ENCODE assay signal across 18 cellular contexts in the genomic region with DNA sequence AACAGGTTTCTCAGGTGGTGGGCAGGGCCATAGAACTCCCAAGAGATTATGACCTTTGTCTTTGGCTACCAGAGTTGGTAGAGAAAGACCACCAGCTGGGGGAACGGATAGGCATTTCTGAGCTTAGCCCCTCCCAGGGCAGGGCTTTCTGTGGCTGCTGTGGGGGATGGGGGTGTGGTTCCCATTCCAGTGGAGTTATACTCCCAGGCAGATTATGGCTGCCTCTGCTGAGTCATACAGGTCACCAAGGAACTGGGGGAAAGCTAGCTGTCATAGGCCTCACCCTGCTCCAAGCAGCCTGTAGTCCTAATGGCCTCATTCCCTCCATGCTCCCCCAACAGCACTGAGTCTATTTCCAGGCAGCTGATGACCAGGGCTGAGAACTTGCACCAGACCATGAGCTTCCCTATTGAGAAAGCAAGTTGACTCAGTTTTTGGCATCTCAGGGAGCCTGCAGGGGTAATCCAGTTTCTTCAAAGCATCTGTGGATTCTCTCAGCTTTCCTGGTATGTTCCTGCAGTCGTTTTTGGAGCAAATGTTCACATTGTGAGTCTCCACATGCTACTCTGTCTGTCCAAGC.
DNase-seq lines count a peak whose midpoint lies in the region; ATAC-seq and TF ChIP-seq lines count a peak whose summit lies in the region.
"Had no signal": no experiment of that assay in that cellular context is flagged by ENCODE, and none has a peak within 500 bp of the region (broad histone marks: within the 10 kb centered on the region; RNA-seq: fewer than 3 reads in every experiment).

No MANE protein-coding gene starts in this region.

- no peak overlapping the region for H3K9ac ChIP-seq in HCT116 (ENCODE audit: low read length)

- no peaks in the 10 kb centered on the region for H3K9me3 ChIP-seq in HCT116 (ENCODE audit: control insufficient read depth in 1 of 2, insufficient read depth in 1 of 2, low read depth in 1 of 2, low read length in 2 of 2)

- H3K27ac ChIP-seq in HCT116 (ENCODE audit: low read depth, low read length), result no peak overlapping the region
- H3K27ac ChIP-seq: gastroesophageal sphincter had no signal

- H4K20me1 ChIP-seq in HCT116 (ENCODE audit: insufficient read depth), result no peaks in the 10 kb centered on the region

- TF ChIP-seq POLR2A in HCT116 (IDR thresholded peaks at IDR 0.05; ENCODE audit: borderline replicate concordance, extremely low read depth, insufficient read depth, insufficient read length), result no peak

- TF ChIP-seq RAD21 in HCT116 (IDR thresholded peaks at IDR 0.05; ENCODE audit: low read depth), result no peak

- H3K27me3 ChIP-seq in HCT116 (ENCODE audit: insufficient read depth, low read length), result no peaks in the 10 kb centered on the region
- H3K27me3 ChIP-seq: gastroesophageal sphincter had no signal

- H2AFZ ChIP-seq in HCT116 (ENCODE audit: low read depth, low read length, poor library complexity, severe bottlenecking), result no peak overlapping the region

- H3K4me3 ChIP-seq in HCT116 (replicated peaks in 1 of 2; ENCODE audit: low read depth in 1 of 2, low read length in 2 of 2), result no peak overlapping the region
- H3K4me3 ChIP-seq: gastroesophageal sphincter had no signal

- no peaks in the 10 kb centered on the region for H3K79me2 ChIP-seq in HCT116 (ENCODE audit: insufficient read depth, low read length)

- intact Hi-C loops in HCT116 (cut with micrococcal nuclease), result no loop called here

- DNase-seq in AG09319 (ENCODE audit: extremely low read depth, low read depth), result peak; percentile 11
- no peak for DNase-seq in HCT116 (ENCODE audit: low read depth, low spot score)
- peak; percentile 6 for DNase-seq in amniotic epithelial cell (ENCODE audit: low read depth)
- peak; percentile 54 for DNase-seq in iris pigment epithelial cell (ENCODE audit: low read depth)
- DNase-seq in NCI-H2196 treated with DMSO at 0.1 percent for 48 hours (lab: John Stamatoyannopoulos, UW; ENCODE audit: unreplicated experiment), result no peak
- DNase-seq in left lobe of liver (ENCODE audit: low spot score), result no peak
- DNase-seq: activated B cell treated with CpG ODN at 0.5 μM for 24 hours; activated CD4-positive, alpha-beta memory T cell treated with anti-CD3 and anti-CD28 coated beads for 36 hours; activated naive CD4-positive, alpha-beta T cell; CD4-positive, alpha-beta memory T cell; DMS79 treated with DMSO at 0.1 percent for 48 hours; GOT3; NCI-H1436; NCI-H82; stimulated activated CD8-positive, alpha-beta memory T cell treated with anti-CD3 and anti-CD28 coated beads, Interleukin-4, amount 100 ng/mL, for 48 hours had no signal

- no peak for TF ChIP-seq CTCF in AG09319 (IDR thresholded peaks at IDR 0.05; ENCODE audit: low read depth, low read length)
- no peak for TF ChIP-seq CTCF in HCT116 (IDR thresholded peaks at IDR 0.05 in 2 of 3, conservative IDR thresholded peaks at IDR 0.05 in 1 of 3; ENCODE audit: borderline replicate concordance in 1 of 3, insufficient read depth in 1 of 3, low read depth in 2 of 3, low read length in 2 of 3)

- RAD21 ChIA-PET in HCT116 (lab: Charles Lee; ENCODE audit: low non-redundant PET in 1 of 2, low total read pairs in 2 of 2, uncharacterized antibody in 2 of 2, unreplicated experiment in 2 of 2), result no interaction called here

- ATAC-seq in HCT116, result peak; percentile 53; the same call in 1 of the 2 replicates
- ATAC-seq in GM19035 (IDR thresholded peaks at IDR 0.05; ENCODE audit: unreplicated experiment), result no peak
- no peak for ATAC-seq in left lobe of liver
- ATAC-seq in HG03045 (IDR thresholded peaks at IDR 0.05; ENCODE audit: unreplicated experiment), result no peak
- ATAC-seq: gastroesophageal sphincter had no signal

- peak overlapping the region; percentile 7; the same call in 1 of the 2 replicates for H3K4me2 ChIP-seq in HCT116 (ENCODE audit: low read length)

- CTCF ChIA-PET in HCT116 (lab: Charles Lee), result no interaction called here

- H3K4me1 ChIP-seq in HCT116 (ENCODE audit: control insufficient read depth in 1 of 2, insufficient read depth in 2 of 2, low read length in 2 of 2), result peaks cover 2 to 11% of the 10 kb centered on the region in 2 experiments; a peak in 1 of 4 replicates
- H3K4me1 ChIP-seq: gastroesophageal sphincter had no signal

- POLR2A ChIA-PET in HCT116 (lab: Charles Lee), result no interaction called here

- H3K36me3 ChIP-seq in HCT116 (ENCODE audit: control insufficient read depth in 1 of 2, insufficient read depth in 2 of 2, low read length in 2 of 2), result no peaks in the 10 kb centered on the region
- H3K36me3 ChIP-seq: gastroesophageal sphincter had no signal

- H3K9me2 ChIP-seq in HCT116 (ENCODE audit: insufficient read depth), result no peaks in the 10 kb centered on the region

- no TSS peak for BruUV-seq in HCT116 (replicated peaks; lab: Mats Ljungman, UMichigan)

TF ChIP-seq in HCT116, 20 proteins besides CTCF, POLR2A, EP300 and RAD21:
- TF ChIP-seq, protein P1, sequence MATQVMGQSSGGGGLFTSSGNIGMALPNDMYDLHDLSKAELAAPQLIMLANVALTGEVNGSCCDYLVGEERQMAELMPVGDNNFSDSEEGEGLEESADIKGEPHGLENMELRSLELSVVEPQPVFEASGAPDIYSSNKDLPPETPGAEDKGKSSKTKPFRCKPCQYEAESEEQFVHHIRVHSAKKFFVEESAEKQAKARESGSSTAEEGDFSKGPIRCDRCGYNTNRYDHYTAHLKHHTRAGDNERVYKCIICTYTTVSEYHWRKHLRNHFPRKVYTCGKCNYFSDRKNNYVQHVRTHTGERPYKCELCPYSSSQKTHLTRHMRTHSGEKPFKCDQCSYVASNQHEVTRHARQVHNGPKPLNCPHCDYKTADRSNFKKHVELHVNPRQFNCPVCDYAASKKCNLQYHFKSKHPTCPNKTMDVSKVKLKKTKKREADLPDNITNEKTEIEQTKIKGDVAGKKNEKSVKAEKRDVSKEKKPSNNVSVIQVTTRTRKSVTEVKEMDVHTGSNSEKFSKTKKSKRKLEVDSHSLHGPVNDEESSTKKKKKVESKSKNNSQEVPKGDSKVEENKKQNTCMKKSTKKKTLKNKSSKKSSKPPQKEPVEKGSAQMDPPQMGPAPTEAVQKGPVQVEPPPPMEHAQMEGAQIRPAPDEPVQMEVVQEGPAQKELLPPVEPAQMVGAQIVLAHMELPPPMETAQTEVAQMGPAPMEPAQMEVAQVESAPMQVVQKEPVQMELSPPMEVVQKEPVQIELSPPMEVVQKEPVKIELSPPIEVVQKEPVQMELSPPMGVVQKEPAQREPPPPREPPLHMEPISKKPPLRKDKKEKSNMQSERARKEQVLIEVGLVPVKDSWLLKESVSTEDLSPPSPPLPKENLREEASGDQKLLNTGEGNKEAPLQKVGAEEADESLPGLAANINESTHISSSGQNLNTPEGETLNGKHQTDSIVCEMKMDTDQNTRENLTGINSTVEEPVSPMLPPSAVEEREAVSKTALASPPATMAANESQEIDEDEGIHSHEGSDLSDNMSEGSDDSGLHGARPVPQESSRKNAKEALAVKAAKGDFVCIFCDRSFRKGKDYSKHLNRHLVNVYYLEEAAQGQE (IDR thresholded peaks at IDR 0.05; ENCODE audit: low read depth), result no peak
- no peak for TF ChIP-seq SP1 (IDR thresholded peaks at IDR 0.05; ENCODE audit: low read depth)
- TF ChIP-seq ELF1 (IDR thresholded peaks at IDR 0.05; ENCODE audit: borderline replicate concordance, low read depth), result no peak
- TF ChIP-seq, protein P2, sequence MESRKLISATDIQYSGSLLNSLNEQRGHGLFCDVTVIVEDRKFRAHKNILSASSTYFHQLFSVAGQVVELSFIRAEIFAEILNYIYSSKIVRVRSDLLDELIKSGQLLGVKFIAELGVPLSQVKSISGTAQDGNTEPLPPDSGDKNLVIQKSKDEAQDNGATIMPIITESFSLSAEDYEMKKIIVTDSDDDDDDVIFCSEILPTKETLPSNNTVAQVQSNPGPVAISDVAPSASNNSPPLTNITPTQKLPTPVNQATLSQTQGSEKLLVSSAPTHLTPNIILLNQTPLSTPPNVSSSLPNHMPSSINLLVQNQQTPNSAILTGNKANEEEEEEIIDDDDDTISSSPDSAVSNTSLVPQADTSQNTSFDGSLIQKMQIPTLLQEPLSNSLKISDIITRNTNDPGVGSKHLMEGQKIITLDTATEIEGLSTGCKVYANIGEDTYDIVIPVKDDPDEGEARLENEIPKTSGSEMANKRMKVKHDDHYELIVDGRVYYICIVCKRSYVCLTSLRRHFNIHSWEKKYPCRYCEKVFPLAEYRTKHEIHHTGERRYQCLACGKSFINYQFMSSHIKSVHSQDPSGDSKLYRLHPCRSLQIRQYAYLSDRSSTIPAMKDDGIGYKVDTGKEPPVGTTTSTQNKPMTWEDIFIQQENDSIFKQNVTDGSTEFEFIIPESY (IDR thresholded peaks at IDR 0.05; ENCODE audit: extremely low read depth, insufficient replicate concordance, low read length), result no peak
- TF ChIP-seq TCF7L2 (IDR thresholded peaks at IDR 0.05; ENCODE audit: borderline replicate concordance, extremely low read depth, insufficient read depth, insufficient read length), result no peak
- no peak for TF ChIP-seq JUND (IDR thresholded peaks at IDR 0.05)
- no peak for TF ChIP-seq SIN3A (IDR thresholded peaks at IDR 0.05; ENCODE audit: low read depth)
- TF ChIP-seq, protein P3, sequence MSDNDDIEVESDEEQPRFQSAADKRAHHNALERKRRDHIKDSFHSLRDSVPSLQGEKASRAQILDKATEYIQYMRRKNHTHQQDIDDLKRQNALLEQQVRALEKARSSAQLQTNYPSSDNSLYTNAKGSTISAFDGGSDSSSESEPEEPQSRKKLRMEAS (IDR thresholded peaks at IDR 0.05), result no peak
- no peak for TF ChIP-seq ZNF274 (IDR thresholded peaks at IDR 0.05; ENCODE audit: low read depth, low read length)
- TF ChIP-seq EZH2phosphoT487 (IDR thresholded peaks at IDR 0.05; ENCODE audit: borderline replicate concordance), result no peak
- no peak for TF ChIP-seq YY1 (IDR thresholded peaks at IDR 0.05; ENCODE audit: extremely low read depth, insufficient replicate concordance, low read depth, low read length)

Comparison
In these comparisons a context has a peak if more than half of its experiments do, and no peak if none do; other contexts are left out.
1. DNase-seq: peak in AG09319 (single experiment), amniotic epithelial cell (single experiment) and iris pigment epithelial cell (single experiment); none in HCT116 (single experiment), NCI-H2196 treated with DMSO at 0.1 percent for 48 hours (single experiment) and left lobe of liver (single experiment).